Comparison of ENCODE assay signal across 8 cellular contexts in genomic region chr1:161176468-161177111, GRCh38. TPM values are rescaled to one million over a fixed set of nuclear protein-coding genes. Genes with fewer than 3 reads are reported as not detected.
DNase-seq lines count a peak whose midpoint lies in the region; ATAC-seq lines count a peak whose summit lies in the region.

No MANE protein-coding gene starts in this region.

- no peak for ATAC-seq in stimulated activated naive B cell treated with anti-CD40 and anti-IgM and Interleukin-4, amounts not matched to agents 10 μg/mL and 1 μg/mL and 100 μg/mL, for 72 hours (replicated peaks)

- peak; percentile 50 for DNase-seq in NCI-H82 (lab: John Stamatoyannopoulos, UW)
- no peak for DNase-seq in NCI-H82 treated with DMSO at 0.1 percent for 48 hours (lab: John Stamatoyannopoulos, UW; ENCODE audit: unreplicated experiment)
- DNase-seq in activated T-helper 1 cell treated with anti-CD3 and anti-CD28 coated beads, Interleukin-12 subunit alpha, Interleukin-12 subunit beta, Interleukin-2, Interleukin-4 antibody, amounts not matched to agents 30 ng/mL and 10 ng/mL and 1 ng/mL, durations not matched to agents 14 hours and 24 hours and 36 hours (ENCODE audit: low spot score): no peak
- DNase-seq in stimulated activated naive B cell treated with anti-CD40 and anti-IgM and Interleukin-4, amounts not matched to agents 10 μg/mL and 1 μg/mL and 100 μg/mL, for 72 hours: no peak
- no peak for DNase-seq in GM19238 (ENCODE audit: insufficient read length, low spot score)
- DNase-seq in activated effector memory CD4-positive, alpha-beta T cell treated with Interleukin-2 at 50 U/mL for 16 hours: no peak
- DNase-seq in NCI-H526 (lab: John Stamatoyannopoulos, UW): no peak

- peak overlapping the region; percentile 91 for H3K4me3 ChIP-seq in iPS-11a (ENCODE audit: low read depth, low read length)

- H3K4me1 Mint-ChIP-seq in activated T-helper 1 cell treated with anti-CD3 and anti-CD28 coated beads, Interleukin-12 subunit alpha, Interleukin-12 subunit beta, Interleukin-2, Interleukin-4 antibody, amounts not matched to agents 30 ng/mL and 10 ng/mL and 1 ng/mL, durations not matched to agents 14 hours and 24 hours and 36 hours (ENCODE audit: low read depth): peaks cover 60% of the 10 kb centered on the region
- H3K4me1 Mint-ChIP-seq in stimulated activated naive B cell treated with anti-CD40 and anti-IgM and Interleukin-4, amounts not matched to agents 10 μg/mL and 1 μg/mL and 100 μg/mL, for 72 hours: peaks cover 34 to 63% of the 10 kb centered on the region in 2 donors

- H3K27ac Mint-ChIP-seq in activated T-helper 1 cell treated with anti-CD3 and anti-CD28 coated beads, Interleukin-12 subunit alpha, Interleukin-12 subunit beta, Interleukin-2, Interleukin-4 antibody, amounts not matched to agents 30 ng/mL and 10 ng/mL and 1 ng/mL, durations not matched to agents 14 hours and 24 hours and 36 hours: peak overlapping the region; percentile 100
- peak overlapping the region; percentile 99 for H3K27ac Mint-ChIP-seq in stimulated activated naive B cell treated with anti-CD40 and anti-IgM and Interleukin-4, amounts not matched to agents 10 μg/mL and 1 μg/mL and 100 μg/mL, for 72 hours

- H3K4me3 Mint-ChIP-seq in activated T-helper 1 cell treated with anti-CD3 and anti-CD28 coated beads, Interleukin-12 subunit alpha, Interleukin-12 subunit beta, Interleukin-2, Interleukin-4 antibody, amounts not matched to agents 30 ng/mL and 10 ng/mL and 1 ng/mL, durations not matched to agents 14 hours and 24 hours and 36 hours: peak overlapping the region; percentile 98
- H3K4me3 Mint-ChIP-seq in stimulated activated naive B cell treated with anti-CD40 and anti-IgM and Interleukin-4, amounts not matched to agents 10 μg/mL and 1 μg/mL and 100 μg/mL, for 72 hours: peak overlapping the region; percentile 98

- intact Hi-C loops in activated T-helper 1 cell treated with anti-CD3 and anti-CD28 coated beads, Interleukin-12 subunit alpha, Interleukin-12 subunit beta, Interleukin-2, Interleukin-4 antibody, amounts not matched to agents 30 ng/mL and 10 ng/mL and 1 ng/mL, durations not matched to agents 14 hours and 24 hours and 36 hours (cut with micrococcal nuclease): loop anchor here (1.0 to 2.0 kb wide), 5 partner anchors 9 to 44 kb away; partner anchors contain the start of genes DEDD and PPOX

- H3K27me3 Mint-ChIP-seq in activated T-helper 1 cell treated with anti-CD3 and anti-CD28 coated beads, Interleukin-12 subunit alpha, Interleukin-12 subunit beta, Interleukin-2, Interleukin-4 antibody, amounts not matched to agents 30 ng/mL and 10 ng/mL and 1 ng/mL, durations not matched to agents 14 hours and 24 hours and 36 hours (ENCODE audit: insufficient read depth): no peaks in the 10 kb centered on the region
- no peaks in the 10 kb centered on the region for H3K27me3 Mint-ChIP-seq in stimulated activated naive B cell treated with anti-CD40 and anti-IgM and Interleukin-4, amounts not matched to agents 10 μg/mL and 1 μg/mL and 100 μg/mL, for 72 hours

- no peaks in the 10 kb centered on the region for H3K9me3 Mint-ChIP-seq in activated T-helper 1 cell treated with anti-CD3 and anti-CD28 coated beads, Interleukin-12 subunit alpha, Interleukin-12 subunit beta, Interleukin-2, Interleukin-4 antibody, amounts not matched to agents 30 ng/mL and 10 ng/mL and 1 ng/mL, durations not matched to agents 14 hours and 24 hours and 36 hours
- H3K9me3 Mint-ChIP-seq in stimulated activated naive B cell treated with anti-CD40 and anti-IgM and Interleukin-4, amounts not matched to agents 10 μg/mL and 1 μg/mL and 100 μg/mL, for 72 hours: no peaks in the 10 kb centered on the region

- H3K36me3 Mint-ChIP-seq in activated T-helper 1 cell treated with anti-CD3 and anti-CD28 coated beads, Interleukin-12 subunit alpha, Interleukin-12 subunit beta, Interleukin-2, Interleukin-4 antibody, amounts not matched to agents 30 ng/mL and 10 ng/mL and 1 ng/mL, durations not matched to agents 14 hours and 24 hours and 36 hours (ENCODE audit: low read depth): peaks cover 31% of the 10 kb centered on the region
- peaks cover 17 to 42% of the 10 kb centered on the region in 2 donors for H3K36me3 Mint-ChIP-seq in stimulated activated naive B cell treated with anti-CD40 and anti-IgM and Interleukin-4, amounts not matched to agents 10 μg/mL and 1 μg/mL and 100 μg/mL, for 72 hours

RNA-seq across cellular contexts. Expression of gene B4GALT3, which starts 0.7 kb away (rescaled TPM):
- 66.4 and 68.2 TPM in 2 replicates for total RNA-seq in activated T-helper 1 cell treated with anti-CD3 and anti-CD28 coated beads, Interleukin-12 subunit alpha, Interleukin-12 subunit beta, Interleukin-2, Interleukin-4 antibody, amounts not matched to agents 30 ng/mL and 10 ng/mL and 1 ng/mL, durations not matched to agents 14 hours and 24 hours and 36 hours

RNA-seq across cellular contexts. Expression of gene PPOX, which starts 10.4 kb away (rescaled TPM):
- total RNA-seq in activated T-helper 1 cell treated with anti-CD3 and anti-CD28 coated beads, Interleukin-12 subunit alpha, Interleukin-12 subunit beta, Interleukin-2, Interleukin-4 antibody, amounts not matched to agents 30 ng/mL and 10 ng/mL and 1 ng/mL, durations not matched to agents 14 hours and 24 hours and 36 hours: 25.1 and 26.0 TPM in 2 replicates

RNA-seq across cellular contexts. Expression of gene USP21, which starts 17.3 kb away (rescaled TPM):
- total RNA-seq in activated T-helper 1 cell treated with anti-CD3 and anti-CD28 coated beads, Interleukin-12 subunit alpha, Interleukin-12 subunit beta, Interleukin-2, Interleukin-4 antibody, amounts not matched to agents 30 ng/mL and 10 ng/mL and 1 ng/mL, durations not matched to agents 14 hours and 24 hours and 36 hours: 32.9 and 38.2 TPM in 2 replicates

RNA-seq across cellular contexts. Expression of gene ADAMTS4, which starts 22.3 kb away (rescaled TPM):
- total RNA-seq in activated T-helper 1 cell treated with anti-CD3 and anti-CD28 coated beads, Interleukin-12 subunit alpha, Interleukin-12 subunit beta, Interleukin-2, Interleukin-4 antibody, amounts not matched to agents 30 ng/mL and 10 ng/mL and 1 ng/mL, durations not matched to agents 14 hours and 24 hours and 36 hours: 0.23 and 0.24 TPM in 2 replicates

RNA-seq across cellular contexts. Expression of gene UFC1, which starts 22.8 kb away (rescaled TPM):
- 86.3 and 94.5 TPM in 2 replicates for total RNA-seq in activated T-helper 1 cell treated with anti-CD3 and anti-CD28 coated beads, Interleukin-12 subunit alpha, Interleukin-12 subunit beta, Interleukin-2, Interleukin-4 antibody, amounts not matched to agents 30 ng/mL and 10 ng/mL and 1 ng/mL, durations not matched to agents 14 hours and 24 hours and 36 hours
